12 cellular contexts compared by ENCODE assay signal in the genomic region with DNA sequence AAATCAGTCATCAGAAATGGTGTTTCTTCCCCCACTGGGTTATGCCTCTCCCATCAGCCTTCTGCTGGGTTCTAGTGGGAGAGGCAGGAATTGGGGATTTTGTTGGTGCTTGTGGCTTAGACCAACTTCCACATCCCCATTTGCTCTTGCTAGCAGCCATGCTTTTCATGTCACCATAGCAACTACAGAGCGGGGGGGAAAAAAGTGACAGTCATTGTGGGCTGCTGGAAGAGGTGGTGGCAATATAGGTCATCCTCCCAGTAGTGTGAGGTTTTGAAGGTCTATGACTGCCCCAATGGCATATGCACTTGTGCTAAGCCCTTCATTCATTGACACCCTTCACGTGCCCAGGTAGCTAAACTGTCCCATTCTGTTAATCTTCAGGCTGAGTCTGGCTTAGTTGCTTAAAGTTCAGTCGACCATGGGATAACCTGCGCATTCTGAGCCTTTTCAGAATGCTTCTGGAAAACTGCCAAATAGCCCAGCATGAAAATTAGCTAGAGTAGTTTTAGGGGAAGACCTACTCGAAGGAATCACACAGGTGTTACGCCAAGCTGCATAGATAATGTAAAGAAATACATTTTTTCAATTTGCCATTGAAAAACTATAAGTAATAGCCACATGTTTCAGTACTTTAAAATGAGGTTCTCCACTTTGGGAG. TPM values are rescaled to one million over a fixed set of nuclear protein-coding genes. Genes with fewer than 3 reads are reported as not detected.
DNase-seq lines count a peak whose midpoint lies in the region; ATAC-seq and TF ChIP-seq lines count a peak whose summit lies in the region.
"Had no signal": no experiment of that assay in that cellular context is flagged by ENCODE, and none has a peak within 500 bp of the region (broad histone marks: within the 10 kb centered on the region; RNA-seq: fewer than 3 reads in every experiment).

No MANE protein-coding gene starts in this region.

- H3K36me3 ChIP-seq in Karpas-422 (ENCODE audit: insufficient read depth, low read length) (peaks cover 4% of the 10 kb centered on the region; the same call in 1 of the 2 replicates), upper lobe of right lung (no peaks in the 10 kb centered on the region)
- H3K36me3 ChIP-seq: prostate gland had no signal

- no peak for TF ChIP-seq CTCF in upper lobe of right lung (IDR thresholded peaks at IDR 0.05)

- ATAC-seq in activated CD8-positive, alpha-beta memory T cell treated with anti-CD3 and anti-CD28 coated beads, Interleukin-2, amount 10 ng/mL, durations not matched to agents 7 days and 5 days = no peak
- peak; percentile 60 for ATAC-seq in upper lobe of right lung
- no peak for ATAC-seq in HG03354 (IDR thresholded peaks at IDR 0.05; ENCODE audit: poor library complexity, severe bottlenecking, unreplicated experiment)

- no peaks in the 10 kb centered on the region for H3K9me3 ChIP-seq in Karpas-422 (ENCODE audit: low read length)
- H3K9me3 ChIP-seq in upper lobe of right lung = no peaks in the 10 kb centered on the region
- H3K9me3 ChIP-seq: prostate gland had no signal

- H3K27me3 ChIP-seq in Karpas-422 (ENCODE audit: low read length) (no peaks in the 10 kb centered on the region), upper lobe of right lung (no peaks in the 10 kb centered on the region)

- H3K36me3 Mint-ChIP-seq in activated CD8-positive, alpha-beta memory T cell treated with anti-CD3 and anti-CD28 coated beads, Interleukin-2, amount 10 ng/mL, durations not matched to agents 7 days and 5 days = peaks cover 1% of the 10 kb centered on the region
- H3K36me3 Mint-ChIP-seq in activated naive CD8-positive, alpha-beta T cell treated with anti-CD3 and anti-CD28 coated beads for 36 hours = peaks cover 12% of the 10 kb centered on the region

- no peak overlapping the region for H2AFZ ChIP-seq in Karpas-422 (ENCODE audit: low read length)
- H2AFZ ChIP-seq: GM23248 had no signal

- no peaks in the 10 kb centered on the region for H3K9me2 ChIP-seq in Karpas-422 (replicated peaks; ENCODE audit: insufficient read depth, low read length)

- H3K4me1 ChIP-seq in Karpas-422 (ENCODE audit: low read length) = peaks cover 67% of the 10 kb centered on the region
- no peaks in the 10 kb centered on the region for H3K4me1 ChIP-seq in upper lobe of right lung
- H3K4me1 ChIP-seq: prostate gland had no signal

- H3K4me3 ChIP-seq in Karpas-422 (ENCODE audit: low read length) (no peak overlapping the region), upper lobe of right lung (no peak overlapping the region)
- H3K4me3 ChIP-seq: GM23248, prostate gland had no signal

- no peaks in the 10 kb centered on the region for H3K79me2 ChIP-seq in Karpas-422 (ENCODE audit: low read length)

- peaks cover 7% of the 10 kb centered on the region for H3K4me1 Mint-ChIP-seq in activated CD8-positive, alpha-beta memory T cell treated with anti-CD3 and anti-CD28 coated beads, Interleukin-2, amount 10 ng/mL, durations not matched to agents 7 days and 5 days
- no peaks in the 10 kb centered on the region for H3K4me1 Mint-ChIP-seq in activated naive CD8-positive, alpha-beta T cell treated with anti-CD3 and anti-CD28 coated beads for 36 hours

- H3K4me2 ChIP-seq in Karpas-422 (ENCODE audit: low read depth, low read length, poor library complexity, severe bottlenecking) = peak overlapping the region; percentile 24

- H3K27ac Mint-ChIP-seq in activated CD8-positive, alpha-beta memory T cell treated with anti-CD3 and anti-CD28 coated beads, Interleukin-2, amount 10 ng/mL, durations not matched to agents 7 days and 5 days = no peak overlapping the region
- no peak overlapping the region for H3K27ac Mint-ChIP-seq in activated naive CD8-positive, alpha-beta T cell treated with anti-CD3 and anti-CD28 coated beads for 36 hours

- DNase-seq in activated CD8-positive, alpha-beta memory T cell treated with anti-CD3 and anti-CD28 coated beads, Interleukin-2, amount 50 U/mL, for 4 hours = peak; percentile 23
- DNase-seq in activated CD8-positive, alpha-beta memory T cell treated with anti-CD3 and anti-CD28 coated beads, Interleukin-2, amount 10 ng/mL, durations not matched to agents 7 days and 5 days = no peak
- DNase-seq in Karpas-422 (peak; percentile 75), upper lobe of right lung (no peak), epidermal melanocyte (ENCODE audit: insufficient read length, low spot score) (no peak), NCI-H1105 (lab: John Stamatoyannopoulos, UW) (no peak)
- peak; percentile 14 for DNase-seq in activated naive CD8-positive, alpha-beta T cell treated with anti-CD3 and anti-CD28 coated beads for 36 hours
- DNase-seq: GM23248, NCI-H526 had no signal

- no peaks in the 10 kb centered on the region for H3K9me3 Mint-ChIP-seq in activated CD8-positive, alpha-beta memory T cell treated with anti-CD3 and anti-CD28 coated beads, Interleukin-2, amount 10 ng/mL, durations not matched to agents 7 days and 5 days (ENCODE audit: low read depth)
- H3K9me3 Mint-ChIP-seq in activated naive CD8-positive, alpha-beta T cell treated with anti-CD3 and anti-CD28 coated beads for 36 hours = no peaks in the 10 kb centered on the region

- no peaks in the 10 kb centered on the region for H4K20me1 ChIP-seq in Karpas-422 (ENCODE audit: insufficient read depth, low read depth, low read length)

- intact Hi-C loops in upper lobe of right lung (cut with DNase I) = no loop called here

- H3K27ac ChIP-seq in Karpas-422 (ENCODE audit: low read length) (peak overlapping the region; percentile 46), upper lobe of right lung (no peak overlapping the region)
- H3K27ac ChIP-seq: GM23248, prostate gland, VCaP had no signal

- H3K27me3 Mint-ChIP-seq in activated CD8-positive, alpha-beta memory T cell treated with anti-CD3 and anti-CD28 coated beads, Interleukin-2, amount 10 ng/mL, durations not matched to agents 7 days and 5 days = no peaks in the 10 kb centered on the region
- H3K27me3 Mint-ChIP-seq in activated naive CD8-positive, alpha-beta T cell treated with anti-CD3 and anti-CD28 coated beads for 36 hours = no peaks in the 10 kb centered on the region

- no peak overlapping the region for H3K4me3 Mint-ChIP-seq in activated CD8-positive, alpha-beta memory T cell treated with anti-CD3 and anti-CD28 coated beads, Interleukin-2, amount 10 ng/mL, durations not matched to agents 7 days and 5 days
- H3K4me3 Mint-ChIP-seq in activated naive CD8-positive, alpha-beta T cell treated with anti-CD3 and anti-CD28 coated beads for 36 hours = no peak overlapping the region

- H3K9ac ChIP-seq in Karpas-422 (ENCODE audit: low read length) = no peak overlapping the region
- H3K9ac ChIP-seq: GM23248 had no signal

- CTCF ChIA-PET in activated CD8-positive, alpha-beta memory T cell treated with anti-CD3 and anti-CD28 coated beads, Interleukin-2, amount 10 ng/mL, durations not matched to agents 7 days and 5 days (lab: Charles Lee) = no interaction called here

RNA-seq across cellular contexts. Expression of a gene that starts 53.7 kb away (rescaled TPM):
- total RNA-seq in activated CD8-positive, alpha-beta memory T cell treated with anti-CD3 and anti-CD28 coated beads, Interleukin-2, amount 10 ng/mL, durations not matched to agents 7 days and 5 days = 10 to 100 TPM; 16.3 to 19.9 TPM
- total RNA-seq in Karpas-422 (2014; rRNA removed; shearing (Covaris generic); ENCODE audit: low replicate concordance) = 10.0 and 14.7 TPM in 2 replicates
- total RNA-seq in activated naive CD8-positive, alpha-beta T cell treated with anti-CD3 and anti-CD28 coated beads for 36 hours = 10 to 100 TPM; 26.8 to 28.1 TPM
- 18.0 TPM for total RNA-seq in upper lobe of right lung

Comparison
In these comparisons a context has a peak if more than half of its experiments do, and no peak if none do; other contexts are left out.
1. DNase-seq: peak in activated CD8-positive, alpha-beta memory T cell treated with anti-CD3 and anti-CD28 coated beads, Interleukin-2, amount 50 U/mL, for 4 hours (single experiment), Karpas-422 (single experiment) and activated naive CD8-positive, alpha-beta T cell treated with anti-CD3 and anti-CD28 coated beads for 36 hours (single experiment); none in activated CD8-positive, alpha-beta memory T cell treated with anti-CD3 and anti-CD28 coated beads, Interleukin-2, amount 10 ng/mL, durations not matched to agents 7 days and 5 days (single experiment), upper lobe of right lung (single experiment), epidermal melanocyte (single experiment) and NCI-H1105 (single experiment).